Comparison of ENCODE assay signal across 18 cellular contexts in the genomic region with DNA sequence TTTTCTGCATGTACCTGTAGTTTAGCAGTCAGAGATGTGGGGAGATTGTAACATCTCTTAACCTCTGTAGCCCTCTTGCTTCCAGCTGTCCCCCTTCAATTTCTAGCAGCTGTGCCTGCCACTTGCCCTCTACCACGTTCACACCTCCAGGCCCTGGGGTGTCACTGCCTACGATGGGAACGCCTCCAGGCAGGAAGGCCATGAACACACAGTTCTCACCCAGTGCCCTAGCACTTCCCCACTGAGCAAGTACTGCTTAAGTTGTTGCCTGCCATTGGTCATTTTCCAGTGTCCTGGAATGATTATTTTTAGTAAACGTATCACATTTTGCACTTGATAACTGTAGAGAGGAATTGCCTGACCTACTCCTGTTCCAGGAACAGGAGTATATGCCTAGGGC.
"Had no signal": no experiment of that assay in that cellular context is flagged by ENCODE, and none has a peak within 500 bp of the region (broad histone marks: within the 10 kb centered on the region; RNA-seq: fewer than 3 reads in every experiment).

No MANE protein-coding gene starts in this region.

- FAIRE-seq: colon, keratinocyte, pancreas, urothelium cell line had no signal

- H3K9me3 ChIP-seq: adrenal gland, pancreas, thyroid gland had no signal

- ATAC-seq: activated CD8-positive, alpha-beta memory T cell treated with anti-CD3 and anti-CD28 coated beads, Interleukin-2, amount 10 ng/mL, durations not matched to agents 7 days and 5 days; esophagus mucosa; pancreas; stimulated activated effector memory CD8-positive, alpha-beta T cell treated with anti-CD3 and anti-CD28 coated beads, Interleukin-12 subunit alpha, Interleukin-12 subunit beta, amount 100 ng/mL, for 72 hours had no signal

- DNase-seq: activated CD4-positive, alpha-beta memory T cell treated with anti-CD3 and anti-CD28 coated beads for 36 hours; activated CD8-positive, alpha-beta memory T cell treated with anti-CD3 and anti-CD28 coated beads, Interleukin-2, amount 10 ng/mL, durations not matched to agents 7 days and 5 days; activated effector memory CD4-positive, alpha-beta T cell treated with anti-CD3 and anti-CD28 coated beads, Interleukin-2, amount 50 U/mL, for 16 hours; activated T-cell treated with anti-CD3 and anti-CD28 coated beads, Interleukin-2, amount 50 U/mL, for 24 hours; caudate nucleus; hippocampal formation; mesenchymal stem cell; pancreas; stimulated activated CD4-positive, alpha-beta T cell treated with anti-CD3 and anti-CD28 coated beads, Interleukin-12 subunit alpha, Interleukin-12 subunit beta, amount 100 ng/mL, for 4 hours; T-helper 1 cell; T1000; thyroid gland had no signal

- H3K4me3 ChIP-seq: adrenal gland, pancreas, thyroid gland had no signal

- H3K4me1 ChIP-seq: thyroid gland had no signal

- H3K36me3 ChIP-seq: adrenal gland, pancreas, thyroid gland had no signal

- H3K27ac ChIP-seq: adrenal gland, pancreas, thyroid gland had no signal
